Comparison of ENCODE assay signal across 1 cellular context in the genomic region with DNA sequence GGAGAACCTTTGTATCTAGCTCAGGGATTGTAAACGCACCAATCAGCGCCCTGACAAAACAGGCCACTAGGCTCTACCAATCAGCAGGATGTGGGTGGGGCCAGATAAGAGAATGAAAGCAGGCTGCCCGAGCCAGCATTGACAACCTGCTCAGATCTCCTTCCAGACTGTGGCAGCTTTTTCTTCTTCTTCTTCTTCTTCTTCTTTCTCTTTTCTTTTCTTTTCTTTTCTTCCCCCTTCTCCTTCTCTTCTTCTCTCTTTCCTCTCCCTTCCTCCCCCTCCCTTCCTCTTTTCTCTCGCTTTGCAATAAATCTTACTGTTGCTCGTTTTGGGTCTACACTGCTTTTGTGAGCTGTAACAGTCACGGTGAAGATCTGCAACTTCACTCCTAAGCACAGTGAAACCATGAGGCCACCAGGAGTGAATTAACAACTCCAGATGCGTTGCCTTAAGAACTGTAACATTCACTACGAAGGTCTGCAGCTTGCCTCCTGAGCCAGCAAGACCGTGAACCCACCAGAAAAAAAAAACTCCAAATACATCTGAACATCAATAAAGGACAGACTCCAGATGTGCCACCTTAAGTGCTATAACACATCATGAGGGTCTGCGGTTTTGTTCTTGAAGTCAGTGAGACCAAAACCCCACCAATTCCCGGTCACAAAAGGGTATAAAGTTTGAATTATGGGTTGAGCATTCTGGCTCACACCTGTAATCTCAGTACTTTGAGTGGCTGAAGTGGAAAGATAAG.
A peak's percentile ranks its signal among the peaks of the same experiment; 100 is the strongest.
TF ChIP-seq lines count a peak whose summit lies in the region.

No MANE protein-coding gene starts in this region.

TF ChIP-seq in HepG2, 621 proteins besides CTCF, POLR2A, EP300 and RAD21:
- no peak for TF ChIP-seq HDAC6 (IDR thresholded peaks at IDR 0.05; ENCODE audit: low read depth, low read length)
- TF ChIP-seq, protein P1, sequence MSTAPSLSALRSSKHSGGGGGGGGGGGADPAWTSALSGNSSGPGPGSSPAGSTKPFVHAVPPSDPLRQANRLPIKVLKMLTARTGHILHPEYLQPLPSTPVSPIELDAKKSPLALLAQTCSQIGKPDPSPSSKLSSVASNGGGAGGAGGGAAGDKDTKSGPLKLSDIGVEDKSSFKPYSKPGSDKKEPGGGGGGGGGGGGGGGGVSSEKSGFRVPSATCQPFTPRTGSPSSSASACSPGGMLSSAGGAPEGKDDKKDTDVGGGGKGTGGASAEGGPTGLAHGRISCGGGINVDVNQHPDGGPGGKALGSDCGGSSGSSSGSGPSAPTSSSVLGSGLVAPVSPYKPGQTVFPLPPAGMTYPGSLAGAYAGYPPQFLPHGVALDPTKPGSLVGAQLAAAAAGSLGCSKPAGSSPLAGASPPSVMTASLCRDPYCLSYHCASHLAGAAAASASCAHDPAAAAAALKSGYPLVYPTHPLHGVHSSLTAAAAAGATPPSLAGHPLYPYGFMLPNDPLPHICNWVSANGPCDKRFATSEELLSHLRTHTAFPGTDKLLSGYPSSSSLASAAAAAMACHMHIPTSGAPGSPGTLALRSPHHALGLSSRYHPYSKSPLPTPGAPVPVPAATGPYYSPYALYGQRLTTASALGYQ (CRISPR knock-in tag; IDR thresholded peaks at IDR 0.05): no peak
- TF ChIP-seq ZNF780A (CRISPR knock-in tag; IDR thresholded peaks at IDR 0.05): no peak
- no peak for TF ChIP-seq SRSF1 (optimal IDR thresholded peaks at IDR 0.05; ENCODE audit: low read depth, low read length)
- TF ChIP-seq, protein P2, sequence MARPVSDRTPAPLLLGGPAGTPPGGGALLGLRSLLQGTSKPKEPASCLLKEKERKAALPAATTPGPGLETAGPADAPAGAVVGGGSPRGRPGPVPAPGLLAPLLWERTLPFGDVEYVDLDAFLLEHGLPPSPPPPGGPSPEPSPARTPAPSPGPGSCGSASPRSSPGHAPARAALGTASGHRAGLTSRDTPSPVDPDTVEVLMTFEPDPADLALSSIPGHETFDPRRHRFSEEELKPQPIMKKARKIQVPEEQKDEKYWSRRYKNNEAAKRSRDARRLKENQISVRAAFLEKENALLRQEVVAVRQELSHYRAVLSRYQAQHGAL (CRISPR knock-in tag; IDR thresholded peaks at IDR 0.05; ENCODE audit: not compliant biosample characterization): no peak
- TF ChIP-seq ZNF564 (CRISPR knock-in tag; IDR thresholded peaks at IDR 0.05): no peak
- no peak for TF ChIP-seq ADNP (CRISPR knock-in tag; IDR thresholded peaks at IDR 0.05)
- TF ChIP-seq MXI1 (IDR thresholded peaks at IDR 0.05; ENCODE audit: borderline replicate concordance, low read depth, low read length): no peak
- TF ChIP-seq, protein P3, sequence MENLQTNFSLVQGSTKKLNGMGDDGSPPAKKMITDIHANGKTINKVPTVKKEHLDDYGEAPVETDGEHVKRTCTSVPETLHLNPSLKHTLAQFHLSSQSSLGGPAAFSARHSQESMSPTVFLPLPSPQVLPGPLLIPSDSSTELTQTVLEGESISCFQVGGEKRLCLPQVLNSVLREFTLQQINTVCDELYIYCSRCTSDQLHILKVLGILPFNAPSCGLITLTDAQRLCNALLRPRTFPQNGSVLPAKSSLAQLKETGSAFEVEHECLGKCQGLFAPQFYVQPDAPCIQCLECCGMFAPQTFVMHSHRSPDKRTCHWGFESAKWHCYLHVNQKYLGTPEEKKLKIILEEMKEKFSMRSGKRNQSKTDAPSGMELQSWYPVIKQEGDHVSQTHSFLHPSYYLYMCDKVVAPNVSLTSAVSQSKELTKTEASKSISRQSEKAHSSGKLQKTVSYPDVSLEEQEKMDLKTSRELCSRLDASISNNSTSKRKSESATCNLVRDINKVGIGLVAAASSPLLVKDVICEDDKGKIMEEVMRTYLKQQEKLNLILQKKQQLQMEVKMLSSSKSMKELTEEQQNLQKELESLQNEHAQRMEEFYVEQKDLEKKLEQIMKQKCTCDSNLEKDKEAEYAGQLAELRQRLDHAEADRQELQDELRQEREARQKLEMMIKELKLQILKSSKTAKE (CRISPR knock-in tag; IDR thresholded peaks at IDR 0.05; ENCODE audit: borderline replicate concordance): no peak
- TF ChIP-seq, protein P4, sequence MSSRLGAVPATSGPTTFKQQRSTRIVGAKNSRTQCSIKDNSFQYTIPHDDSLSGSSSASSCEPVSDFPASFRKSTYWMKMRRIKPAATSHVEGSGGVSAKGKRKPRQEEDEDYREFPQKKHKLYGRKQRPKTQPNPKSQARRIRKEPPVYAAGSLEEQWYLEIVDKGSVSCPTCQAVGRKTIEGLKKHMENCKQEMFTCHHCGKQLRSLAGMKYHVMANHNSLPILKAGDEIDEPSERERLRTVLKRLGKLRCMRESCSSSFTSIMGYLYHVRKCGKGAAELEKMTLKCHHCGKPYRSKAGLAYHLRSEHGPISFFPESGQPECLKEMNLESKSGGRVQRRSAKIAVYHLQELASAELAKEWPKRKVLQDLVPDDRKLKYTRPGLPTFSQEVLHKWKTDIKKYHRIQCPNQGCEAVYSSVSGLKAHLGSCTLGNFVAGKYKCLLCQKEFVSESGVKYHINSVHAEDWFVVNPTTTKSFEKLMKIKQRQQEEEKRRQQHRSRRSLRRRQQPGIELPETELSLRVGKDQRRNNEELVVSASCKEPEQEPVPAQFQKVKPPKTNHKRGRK (CRISPR knock-in tag; IDR thresholded peaks at IDR 0.05): peak; percentile 74; the same call in 1 of the 2 replicates
- TF ChIP-seq, protein P5, sequence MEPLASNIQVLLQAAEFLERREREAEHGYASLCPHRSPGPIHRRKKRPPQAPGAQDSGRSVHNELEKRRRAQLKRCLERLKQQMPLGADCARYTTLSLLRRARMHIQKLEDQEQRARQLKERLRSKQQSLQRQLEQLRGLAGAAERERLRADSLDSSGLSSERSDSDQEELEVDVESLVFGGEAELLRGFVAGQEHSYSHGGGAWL (CRISPR knock-in tag; IDR thresholded peaks at IDR 0.05): no peak
- no peak for TF ChIP-seq DNMT3B (CRISPR knock-in tag; conservative IDR thresholded peaks at IDR 0.05)
- peak; percentile 63 for TF ChIP-seq NFYB (CRISPR knock-in tag; IDR thresholded peaks at IDR 0.05)
- no peak for TF ChIP-seq ZNF777 (CRISPR knock-in tag; IDR thresholded peaks at IDR 0.05)
- TF ChIP-seq THAP11 (CRISPR knock-in tag; IDR thresholded peaks at IDR 0.05): no peak
